8 cellular contexts compared by ENCODE assay signal in the genomic region with DNA sequence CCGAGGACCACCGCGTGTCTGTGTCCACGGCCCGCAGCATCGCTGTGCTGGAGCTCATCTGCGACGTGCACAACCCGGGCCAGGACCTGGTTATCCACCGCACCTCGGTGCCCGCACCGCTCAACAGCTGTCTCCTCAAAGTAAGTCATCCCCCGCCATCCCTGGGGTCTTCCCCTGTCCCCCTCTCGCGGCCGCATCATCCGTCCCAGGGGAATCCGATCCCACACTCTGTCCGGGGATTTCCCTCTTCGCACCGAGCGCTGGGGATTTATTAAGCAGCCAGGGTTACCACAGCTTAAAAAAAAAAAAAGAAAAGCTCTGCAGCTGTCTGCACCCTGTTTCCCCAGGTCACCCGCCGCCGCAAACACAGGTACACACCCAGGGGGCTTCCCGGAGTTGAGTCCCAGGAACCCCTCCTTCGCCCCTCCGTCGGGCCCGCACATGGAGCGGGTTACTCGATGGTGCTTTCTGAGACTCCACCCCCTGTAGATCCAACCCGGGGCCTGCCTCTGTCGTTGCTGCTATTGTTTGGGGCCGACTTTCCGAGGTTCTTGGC. TPM values are rescaled to one million over a fixed set of nuclear protein-coding genes. Genes with fewer than 3 reads are reported as not detected.
DNase-seq lines count a peak whose midpoint lies in the region; ATAC-seq lines count a peak whose summit lies in the region.

No MANE protein-coding gene starts in this region.

- peak overlapping the region; percentile 97; the same call in 1 of the 2 replicates for H2AFZ ChIP-seq in Karpas-422 (ENCODE audit: low read length)

- H3K4me3 Mint-ChIP-seq in activated CD4-positive, alpha-beta T cell treated with anti-CD3 and anti-CD28 coated beads, Interleukin-2, amount 10 ng/mL, durations not matched to agents 7 days and 5 days = peak overlapping the region; percentile 88
- H3K4me3 Mint-ChIP-seq in stimulated activated memory B cell treated with anti-CD40 and anti-IgM and Interleukin-4, amounts not matched to agents 10 μg/mL and 1 μg/mL and 100 μg/mL, for 72 hours = peak overlapping the region; percentile 85

- CTCF ChIA-PET in activated CD4-positive, alpha-beta T cell treated with anti-CD3 and anti-CD28 coated beads, Interleukin-2, amount 10 ng/mL, durations not matched to agents 7 days and 5 days (lab: Charles Lee) = interaction anchor here (1.5 to 2.3 kb wide), 5 partner anchors 10 to 20 kb away, joined by 4 to 12 read pairs (median 4); no protein-coding TSS in a partner anchor

- no peaks in the 10 kb centered on the region for H3K27me3 ChIP-seq in Karpas-422 (ENCODE audit: low read length)

- DNase-seq in DMS53 (lab: John Stamatoyannopoulos, UW) (peak; percentile 72), Karpas-422 (peak; percentile 59), ecto neural progenitor cell (ENCODE audit: low spot score) (peak; percentile 64), mucosa of gallbladder (ENCODE audit: low spot score) (peak; percentile 13)
- peak; percentile 34 for DNase-seq in activated CD4-positive, alpha-beta T cell treated with anti-CD3 and anti-CD28 coated beads, Interleukin-2, amount 10 ng/mL, durations not matched to agents 7 days and 5 days

- H3K4me1 ChIP-seq in Karpas-422 (ENCODE audit: low read length) = peaks cover 27% of the 10 kb centered on the region

- H3K27ac Mint-ChIP-seq in activated CD4-positive, alpha-beta T cell treated with anti-CD3 and anti-CD28 coated beads, Interleukin-2, amount 10 ng/mL, durations not matched to agents 7 days and 5 days = peak overlapping the region; percentile 92
- peak overlapping the region; percentile 96 for H3K27ac Mint-ChIP-seq in stimulated activated memory B cell treated with anti-CD40 and anti-IgM and Interleukin-4, amounts not matched to agents 10 μg/mL and 1 μg/mL and 100 μg/mL, for 72 hours

- no peaks in the 10 kb centered on the region for H3K27me3 Mint-ChIP-seq in activated CD4-positive, alpha-beta T cell treated with anti-CD3 and anti-CD28 coated beads, Interleukin-2, amount 10 ng/mL, durations not matched to agents 7 days and 5 days
- no peaks in the 10 kb centered on the region for H3K27me3 Mint-ChIP-seq in stimulated activated memory B cell treated with anti-CD40 and anti-IgM and Interleukin-4, amounts not matched to agents 10 μg/mL and 1 μg/mL and 100 μg/mL, for 72 hours

- peaks cover 29% of the 10 kb centered on the region for H4K20me1 ChIP-seq in Karpas-422 (ENCODE audit: insufficient read depth, low read depth, low read length)

- peaks cover 48% of the 10 kb centered on the region for H3K4me1 Mint-ChIP-seq in activated CD4-positive, alpha-beta T cell treated with anti-CD3 and anti-CD28 coated beads, Interleukin-2, amount 10 ng/mL, durations not matched to agents 7 days and 5 days
- H3K4me1 Mint-ChIP-seq in stimulated activated memory B cell treated with anti-CD40 and anti-IgM and Interleukin-4, amounts not matched to agents 10 μg/mL and 1 μg/mL and 100 μg/mL, for 72 hours = peaks cover 48% of the 10 kb centered on the region

- no peaks in the 10 kb centered on the region for H3K9me2 ChIP-seq in Karpas-422 (replicated peaks; ENCODE audit: insufficient read depth, low read length)

- H3K36me3 Mint-ChIP-seq in activated CD4-positive, alpha-beta T cell treated with anti-CD3 and anti-CD28 coated beads, Interleukin-2, amount 10 ng/mL, durations not matched to agents 7 days and 5 days (ENCODE audit: low read depth) = peaks cover 16% of the 10 kb centered on the region
- H3K36me3 Mint-ChIP-seq in stimulated activated memory B cell treated with anti-CD40 and anti-IgM and Interleukin-4, amounts not matched to agents 10 μg/mL and 1 μg/mL and 100 μg/mL, for 72 hours = peaks cover 6% of the 10 kb centered on the region

- H3K36me3 ChIP-seq in Karpas-422 (ENCODE audit: insufficient read depth, low read length) = peaks cover 13% of the 10 kb centered on the region; the same call in 1 of the 2 replicates

- ATAC-seq in GM21619 (IDR thresholded peaks at IDR 0.05; ENCODE audit: unreplicated experiment) = peak; percentile 28
- peak; percentile 46 for ATAC-seq in stimulated activated memory B cell treated with anti-CD40 and anti-IgM and Interleukin-4, amounts not matched to agents 10 μg/mL and 1 μg/mL and 100 μg/mL, for 72 hours
- no peak for ATAC-seq in HG03025 (IDR thresholded peaks at IDR 0.05; ENCODE audit: low FRiP score, unreplicated experiment)

- H3K4me2 ChIP-seq in Karpas-422 (ENCODE audit: low read depth, low read length, poor library complexity, severe bottlenecking) = peak overlapping the region; percentile 73

- no peaks in the 10 kb centered on the region for H3K9me3 Mint-ChIP-seq in activated CD4-positive, alpha-beta T cell treated with anti-CD3 and anti-CD28 coated beads, Interleukin-2, amount 10 ng/mL, durations not matched to agents 7 days and 5 days
- no peaks in the 10 kb centered on the region for H3K9me3 Mint-ChIP-seq in stimulated activated memory B cell treated with anti-CD40 and anti-IgM and Interleukin-4, amounts not matched to agents 10 μg/mL and 1 μg/mL and 100 μg/mL, for 72 hours

- POLR2A ChIA-PET in activated CD4-positive, alpha-beta T cell treated with anti-CD3 and anti-CD28 coated beads, Interleukin-2, amount 10 ng/mL, durations not matched to agents 7 days and 5 days (lab: Charles Lee) = interaction anchor here (0.6 kb wide), 1 partner anchor 98 kb away, joined by 3 read pairs; no protein-coding TSS in a partner anchor

- no peaks in the 10 kb centered on the region for H3K9me3 ChIP-seq in Karpas-422 (ENCODE audit: low read length)

- peak overlapping the region; percentile 90 for H3K9ac ChIP-seq in Karpas-422 (ENCODE audit: low read length)

- peaks cover 97% of the 10 kb centered on the region for H3K79me2 ChIP-seq in Karpas-422 (ENCODE audit: low read length)

- no peak overlapping the region; the same call in 1 of the 2 replicates for H3K27ac ChIP-seq in Karpas-422 (ENCODE audit: low read length)

- peak overlapping the region; percentile 79 for H3K4me3 ChIP-seq in Karpas-422 (ENCODE audit: low read length)

RNA-seq across cellular contexts. Expression of a gene that starts 0.6 kb away (rescaled TPM):
- 8.8 and 11.2 TPM in 2 replicates for total RNA-seq in Karpas-422 (2014; rRNA removed; shearing (Covaris generic); ENCODE audit: low replicate concordance)
- 10 to 100 TPM; 12.7 to 13.5 TPM for total RNA-seq in activated CD4-positive, alpha-beta T cell treated with anti-CD3 and anti-CD28 coated beads, Interleukin-2, amount 10 ng/mL, durations not matched to agents 7 days and 5 days
- 16.3 TPM for total RNA-seq in mucosa of gallbladder

RNA-seq across cellular contexts. Expression of a gene that starts 1.1 kb away (rescaled TPM):
- total RNA-seq in Karpas-422 (2014; rRNA removed; shearing (Covaris generic); ENCODE audit: low replicate concordance) = 19.5 and 21.8 TPM in 2 replicates
- 10 to 100 TPM; 12.4 to 13.2 TPM for total RNA-seq in activated CD4-positive, alpha-beta T cell treated with anti-CD3 and anti-CD28 coated beads, Interleukin-2, amount 10 ng/mL, durations not matched to agents 7 days and 5 days
- total RNA-seq in mucosa of gallbladder = 11.3 TPM

Comparison
In these comparisons a context has a peak if more than half of its experiments do, and no peak if none do; other contexts are left out.
1. DNase-seq: peak in every context shown above with its lines; median percentile 72 in DMS53; 64 in ecto neural progenitor cell; 59 in Karpas-422; 34 in activated CD4-positive, alpha-beta T cell treated with anti-CD3 and anti-CD28 coated beads, Interleukin-2, amount 10 ng/mL, durations not matched to agents 7 days and 5 days; 13 in mucosa of gallbladder.